1 cellular context compared by ENCODE assay signal in genomic region chr6:28866342-28867077, GRCh38.
A peak's percentile ranks its signal among the peaks of the same experiment; 100 is the strongest.
TF ChIP-seq lines count a peak whose summit lies in the region.

No MANE protein-coding gene starts in this region.

TF ChIP-seq in HepG2, 621 proteins besides CTCF, POLR2A, EP300 and RAD21 (continued from another document and continues in another):
- TF ChIP-seq PRDM10 (CRISPR knock-in tag; IDR thresholded peaks at IDR 0.05; ENCODE audit: low read depth) (0 out of 2 replicates have a peak, but pooled peaks have one; percentile 35), DBP (CRISPR knock-in tag; IDR thresholded peaks at IDR 0.05; ENCODE audit: not compliant biosample characterization) (no peak), NFYB (CRISPR knock-in tag; IDR thresholded peaks at IDR 0.05) (no peak), ATM (IDR thresholded peaks at IDR 0.05; ENCODE audit: borderline replicate concordance) (no peak), EED (CRISPR knock-in tag; IDR thresholded peaks at IDR 0.05) (peak; percentile 87), ZNF557 (CRISPR knock-in tag; IDR thresholded peaks at IDR 0.05) (peak; percentile 69; the same call in 1 of the 2 replicates), ZNF597 (CRISPR knock-in tag; IDR thresholded peaks at IDR 0.05) (no peak), ZNF292 (CRISPR knock-in tag; IDR thresholded peaks at IDR 0.05; ENCODE audit: borderline replicate concordance, low read depth) (no peak; the same call in 1 of the 2 replicates), AGO2 (optimal IDR thresholded peaks at IDR 0.05; ENCODE audit: low read depth, low read length) (peak; percentile 46), MZF1 (CRISPR knock-in tag; IDR thresholded peaks at IDR 0.05; ENCODE audit: borderline replicate concordance) (no peak; the same call in 1 of the 2 replicates), ZNF841 (CRISPR knock-in tag; IDR thresholded peaks at IDR 0.05; ENCODE audit: borderline replicate concordance) (no peak), JDP2 (CRISPR knock-in tag; IDR thresholded peaks at IDR 0.05; ENCODE audit: borderline replicate concordance) (no peak), ZNF777 (CRISPR knock-in tag; IDR thresholded peaks at IDR 0.05) (peak; percentile 92), BCL3 (CRISPR knock-in tag; IDR thresholded peaks at IDR 0.05) (peak; percentile 92; the same call in 1 of the 2 replicates), ETV6 (CRISPR knock-in tag; conservative IDR thresholded peaks at IDR 0.05) (peak; percentile 24; the same call in 1 of the 2 replicates), CHD4 (IDR thresholded peaks at IDR 0.05; ENCODE audit: borderline replicate concordance, low read length) (no peak), IKZF4 (CRISPR knock-in tag; IDR thresholded peaks at IDR 0.05; ENCODE audit: borderline replicate concordance, low read depth, not compliant biosample characterization) (peak; percentile 86), ZEB1 (IDR thresholded peaks at IDR 0.05; ENCODE audit: insufficient replicate concordance, low read depth) (peak; percentile 51), MEIS2 (CRISPR knock-in tag; IDR thresholded peaks at IDR 0.05) (peak; percentile 62; the same call in 1 of the 2 replicates), HES4 (CRISPR knock-in tag; IDR thresholded peaks at IDR 0.05; ENCODE audit: borderline replicate concordance) (peak; percentile 84; the same call in 1 of the 2 replicates), ZBTB1 (CRISPR knock-in tag; IDR thresholded peaks at IDR 0.05; ENCODE audit: borderline replicate concordance) (0 out of 2 replicates have a peak, but pooled peaks have one; percentile 41), MAF1 (CRISPR knock-in tag; IDR thresholded peaks at IDR 0.05; ENCODE audit: borderline replicate concordance) (0 out of 2 replicates have a peak, but pooled peaks have one; percentile 55), ELF3 (CRISPR knock-in tag; IDR thresholded peaks at IDR 0.05) (peak; percentile 33), ZNF512B (CRISPR knock-in tag; IDR thresholded peaks at IDR 0.05; ENCODE audit: borderline replicate concordance) (no peak), FOXA1 (IDR thresholded peaks at IDR 0.05) (no peak), FOXA1 (CRISPR knock-in tag; IDR thresholded peaks at IDR 0.05) (0 out of 2 replicates have a peak, but pooled peaks have one; percentile 11), ZNF558 (CRISPR knock-in tag; IDR thresholded peaks at IDR 0.05; ENCODE audit: borderline replicate concordance) (peak; percentile 88; the same call in 1 of the 2 replicates), ZNF160 (CRISPR knock-in tag; IDR thresholded peaks at IDR 0.05) (peak; percentile 72; the same call in 1 of the 2 replicates), ZNF772 (CRISPR knock-in tag; IDR thresholded peaks at IDR 0.05) (peak; percentile 94; the same call in 1 of the 2 replicates), ZNF878 (CRISPR knock-in tag; IDR thresholded peaks at IDR 0.05) (peak; percentile 76), RORA (CRISPR knock-in tag; IDR thresholded peaks at IDR 0.05) (no peak; the same call in 1 of the 2 replicates), TOE1 (CRISPR knock-in tag; IDR thresholded peaks at IDR 0.05) (no peak; the same call in 1 of the 2 replicates), HOXD1 (CRISPR knock-in tag; IDR thresholded peaks at IDR 0.05) (peak; percentile 88), ZNF12 (CRISPR knock-in tag; IDR thresholded peaks at IDR 0.05) (no peak; the same call in 1 of the 2 replicates), GTF3A (CRISPR knock-in tag; conservative IDR thresholded peaks at IDR 0.05) (no peak), ZNF235 (CRISPR knock-in tag; IDR thresholded peaks at IDR 0.05; ENCODE audit: borderline replicate concordance) (no peak), LBX2 (CRISPR knock-in tag; IDR thresholded peaks at IDR 0.05; ENCODE audit: borderline replicate concordance) (peak; percentile 54)
- TF ChIP-seq, protein P1, sequence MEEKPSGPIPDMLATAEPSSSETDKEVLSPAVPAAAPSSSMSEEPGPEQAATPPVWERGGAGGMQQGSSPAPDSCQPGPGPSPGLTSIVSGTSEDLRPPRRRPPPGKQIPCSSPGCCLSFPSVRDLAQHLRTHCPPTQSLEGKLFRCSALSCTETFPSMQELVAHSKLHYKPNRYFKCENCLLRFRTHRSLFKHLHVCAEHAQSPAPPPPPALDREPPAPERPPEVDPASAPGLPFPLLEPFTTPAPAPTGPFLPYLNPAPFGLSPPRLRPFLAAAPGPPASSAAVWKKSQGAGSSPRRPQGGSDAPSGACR (CRISPR knock-in tag; IDR thresholded peaks at IDR 0.05) = peak; percentile 89; the same call in 1 of the 2 replicates
- TF ChIP-seq, protein P2, sequence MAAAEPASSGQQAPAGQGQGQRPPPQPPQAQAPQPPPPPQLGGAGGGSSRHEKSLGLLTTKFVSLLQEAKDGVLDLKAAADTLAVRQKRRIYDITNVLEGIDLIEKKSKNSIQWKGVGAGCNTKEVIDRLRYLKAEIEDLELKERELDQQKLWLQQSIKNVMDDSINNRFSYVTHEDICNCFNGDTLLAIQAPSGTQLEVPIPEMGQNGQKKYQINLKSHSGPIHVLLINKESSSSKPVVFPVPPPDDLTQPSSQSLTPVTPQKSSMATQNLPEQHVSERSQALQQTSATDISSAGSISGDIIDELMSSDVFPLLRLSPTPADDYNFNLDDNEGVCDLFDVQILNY (CRISPR knock-in tag; conservative IDR thresholded peaks at IDR 0.05) = peak; percentile 40; the same call in 1 of the 2 replicates
- TF ChIP-seq, protein P3, sequence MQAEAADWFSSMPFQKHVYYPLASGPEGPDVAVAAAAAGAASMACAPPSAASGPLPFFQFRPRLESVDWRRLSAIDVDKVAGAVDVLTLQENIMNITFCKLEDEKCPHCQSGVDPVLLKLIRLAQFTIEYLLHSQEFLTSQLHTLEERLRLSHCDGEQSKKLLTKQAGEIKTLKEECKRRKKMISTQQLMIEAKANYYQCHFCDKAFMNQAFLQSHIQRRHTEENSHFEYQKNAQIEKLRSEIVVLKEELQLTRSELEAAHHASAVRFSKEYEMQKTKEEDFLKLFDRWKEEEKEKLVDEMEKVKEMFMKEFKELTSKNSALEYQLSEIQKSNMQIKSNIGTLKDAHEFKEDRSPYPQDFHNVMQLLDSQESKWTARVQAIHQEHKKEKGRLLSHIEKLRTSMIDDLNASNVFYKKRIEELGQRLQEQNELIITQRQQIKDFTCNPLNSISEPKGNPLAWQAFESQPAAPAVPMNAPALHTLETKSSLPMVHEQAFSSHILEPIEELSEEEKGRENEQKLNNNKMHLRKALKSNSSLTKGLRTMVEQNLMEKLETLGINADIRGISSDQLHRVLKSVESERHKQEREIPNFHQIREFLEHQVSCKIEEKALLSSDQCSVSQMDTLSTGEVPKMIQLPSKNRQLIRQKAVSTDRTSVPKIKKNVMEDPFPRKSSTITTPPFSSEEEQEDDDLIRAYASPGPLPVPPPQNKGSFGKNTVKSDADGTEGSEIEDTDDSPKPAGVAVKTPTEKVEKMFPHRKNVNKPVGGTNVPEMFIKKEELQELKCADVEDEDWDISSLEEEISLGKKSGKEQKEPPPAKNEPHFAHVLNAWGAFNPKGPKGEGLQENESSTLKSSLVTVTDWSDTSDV (CRISPR knock-in tag; IDR thresholded peaks at IDR 0.05) = peak; percentile 91
- TF ChIP-seq, protein P4, sequence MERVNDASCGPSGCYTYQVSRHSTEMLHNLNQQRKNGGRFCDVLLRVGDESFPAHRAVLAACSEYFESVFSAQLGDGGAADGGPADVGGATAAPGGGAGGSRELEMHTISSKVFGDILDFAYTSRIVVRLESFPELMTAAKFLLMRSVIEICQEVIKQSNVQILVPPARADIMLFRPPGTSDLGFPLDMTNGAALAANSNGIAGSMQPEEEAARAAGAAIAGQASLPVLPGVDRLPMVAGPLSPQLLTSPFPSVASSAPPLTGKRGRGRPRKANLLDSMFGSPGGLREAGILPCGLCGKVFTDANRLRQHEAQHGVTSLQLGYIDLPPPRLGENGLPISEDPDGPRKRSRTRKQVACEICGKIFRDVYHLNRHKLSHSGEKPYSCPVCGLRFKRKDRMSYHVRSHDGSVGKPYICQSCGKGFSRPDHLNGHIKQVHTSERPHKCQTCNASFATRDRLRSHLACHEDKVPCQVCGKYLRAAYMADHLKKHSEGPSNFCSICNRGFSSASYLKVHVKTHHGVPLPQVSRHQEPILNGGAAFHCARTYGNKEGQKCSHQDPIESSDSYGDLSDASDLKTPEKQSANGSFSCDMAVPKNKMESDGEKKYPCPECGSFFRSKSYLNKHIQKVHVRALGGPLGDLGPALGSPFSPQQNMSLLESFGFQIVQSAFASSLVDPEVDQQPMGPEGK (CRISPR knock-in tag; IDR thresholded peaks at IDR 0.05) = peak; percentile 54; the same call in 1 of the 2 replicates
- TF ChIP-seq, protein P5, sequence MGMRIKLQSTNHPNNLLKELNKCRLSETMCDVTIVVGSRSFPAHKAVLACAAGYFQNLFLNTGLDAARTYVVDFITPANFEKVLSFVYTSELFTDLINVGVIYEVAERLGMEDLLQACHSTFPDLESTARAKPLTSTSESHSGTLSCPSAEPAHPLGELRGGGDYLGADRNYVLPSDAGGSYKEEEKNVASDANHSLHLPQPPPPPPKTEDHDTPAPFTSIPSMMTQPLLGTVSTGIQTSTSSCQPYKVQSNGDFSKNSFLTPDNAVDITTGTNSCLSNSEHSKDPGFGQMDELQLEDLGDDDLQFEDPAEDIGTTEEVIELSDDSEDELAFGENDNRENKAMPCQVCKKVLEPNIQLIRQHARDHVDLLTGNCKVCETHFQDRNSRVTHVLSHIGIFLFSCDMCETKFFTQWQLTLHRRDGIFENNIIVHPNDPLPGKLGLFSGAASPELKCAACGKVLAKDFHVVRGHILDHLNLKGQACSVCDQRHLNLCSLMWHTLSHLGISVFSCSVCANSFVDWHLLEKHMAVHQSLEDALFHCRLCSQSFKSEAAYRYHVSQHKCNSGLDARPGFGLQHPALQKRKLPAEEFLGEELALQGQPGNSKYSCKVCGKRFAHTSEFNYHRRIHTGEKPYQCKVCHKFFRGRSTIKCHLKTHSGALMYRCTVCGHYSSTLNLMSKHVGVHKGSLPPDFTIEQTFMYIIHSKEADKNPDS (CRISPR knock-in tag; IDR thresholded peaks at IDR 0.05) = no peak; the same call in 1 of the 2 replicates
